8 cellular contexts compared by ENCODE assay signal in genomic region chr20:32357869-32358631, GRCh38. TPM values are rescaled to one million over a fixed set of nuclear protein-coding genes. Genes with fewer than 3 reads are reported as not detected.
A peak's percentile ranks its signal among the peaks of the same experiment; 100 is the strongest.
DNase-seq lines count a peak whose midpoint lies in the region; ATAC-seq and TF ChIP-seq lines count a peak whose summit lies in the region.

Gene ASXL1, plus strand, starts transcription at chr20:32358331. Its CDS starts 445 bp downstream, at chr20:32358776.

- no peaks in the 10 kb centered on the region for H3K27me3 Mint-ChIP-seq in T-helper 2 cell treated with Interferon-gamma antibody and Interleukin-4, amounts not matched to agents 5 μg/mL and 100 μg/mL, for 36 hours (ENCODE audit: low read depth)

- H3K27ac ChIP-seq in ascending aorta (peak within 1 kb of the TSS; percentile 96), right cardiac atrium (ENCODE audit: low read length) (peak within 1 kb of the TSS; percentile 98), vagina (peak within 1 kb of the TSS; percentile 96)

- WGBS in right cardiac atrium: under 1% methylated on average over 81 of the region's 83 CpGs

- H3K4me1 ChIP-seq in ascending aorta (peaks cover 0 to 19% of the 10 kb centered on the region in 2 donors), right cardiac atrium (ENCODE audit: control insufficient read depth, insufficient read depth, low read length) (no peaks in the 10 kb centered on the region), vagina (peaks cover 51% of the 10 kb centered on the region)

- intact Hi-C loops in ascending aorta (cut with DNase I): loop anchor here (1.0 to 2.0 kb wide), 4 partner anchors 81 to 249 kb away; partner anchors contain the start of genes KIF3B, PLAGL2, POFUT1 and TM9SF4
- intact Hi-C loops in right cardiac atrium (cut with DNase I): no loop called here
- intact Hi-C loops in vagina (cut with DNase I): loop anchor here (5.0 kb wide), 1 partner anchor 124 kb away; no protein-coding TSS in a partner anchor

- H3K4me3 ChIP-seq in ascending aorta (peak within 1 kb of the TSS; percentile 70 to 77), right cardiac atrium (ENCODE audit: low read length) (peak within 1 kb of the TSS; percentile 97), vagina (peak within 1 kb of the TSS; percentile 67 to 85)

- H3K27me3 ChIP-seq in ascending aorta: no peaks in the 10 kb centered on the region
- no peaks in the 10 kb centered on the region for H3K27me3 ChIP-seq in right cardiac atrium (ENCODE audit: control insufficient read depth, insufficient read depth)
- H3K27me3 ChIP-seq in vagina: no peaks in the 10 kb centered on the region

- ATAC-seq in GM18499 (IDR thresholded peaks at IDR 0.05; ENCODE audit: insufficient read depth, unreplicated experiment) (peak; percentile 42), HG02943 (IDR thresholded peaks at IDR 0.05; ENCODE audit: low read depth, unreplicated experiment) (peak; percentile 80), right cardiac atrium (peak; percentile 96 to 98)

- H3K9me3 Mint-ChIP-seq in T-helper 2 cell treated with Interferon-gamma antibody and Interleukin-4, amounts not matched to agents 5 μg/mL and 100 μg/mL, for 36 hours: no peaks in the 10 kb centered on the region

- DNase-seq in NCI-H1930 (lab: John Stamatoyannopoulos, UW) (peak; percentile 99), ascending aorta (ENCODE audit: low spot score in 2 of 2) (peak; percentile 84 to 98), right cardiac atrium (peak; percentile 98 to 99 (median 99)), putamen (ENCODE audit: low spot score) (peak; percentile 97), vagina (ENCODE audit: extremely low spot score in 2 of 2) (peak in 1 of 2 donors; percentile 96)
- peak; percentile 96 for DNase-seq in T-helper 2 cell treated with Interferon-gamma antibody and Interleukin-4, amounts not matched to agents 5 μg/mL and 100 μg/mL, for 36 hours (ENCODE audit: low spot score)

- H3K27ac Mint-ChIP-seq in T-helper 2 cell treated with Interferon-gamma antibody and Interleukin-4, amounts not matched to agents 5 μg/mL and 100 μg/mL, for 36 hours: peak within 1 kb of the TSS; percentile 99

- no peak for TF ChIP-seq CTCF in ascending aorta (IDR thresholded peaks at IDR 0.05)
- no peak for TF ChIP-seq CTCF in vagina (IDR thresholded peaks at IDR 0.05)

- no peaks in the 10 kb centered on the region for H3K9me3 ChIP-seq in ascending aorta
- H3K9me3 ChIP-seq in right cardiac atrium (ENCODE audit: control insufficient read depth, low read length): no peaks in the 10 kb centered on the region
- no peaks in the 10 kb centered on the region for H3K9me3 ChIP-seq in vagina

- H3K4me1 Mint-ChIP-seq in T-helper 2 cell treated with Interferon-gamma antibody and Interleukin-4, amounts not matched to agents 5 μg/mL and 100 μg/mL, for 36 hours (ENCODE audit: low read depth): peaks cover 54% of the 10 kb centered on the region

- H3K4me3 Mint-ChIP-seq in T-helper 2 cell treated with Interferon-gamma antibody and Interleukin-4, amounts not matched to agents 5 μg/mL and 100 μg/mL, for 36 hours: peak within 1 kb of the TSS; percentile 98

- H3K36me3 Mint-ChIP-seq in T-helper 2 cell treated with Interferon-gamma antibody and Interleukin-4, amounts not matched to agents 5 μg/mL and 100 μg/mL, for 36 hours (ENCODE audit: low read depth): peaks cover 22% of the 10 kb centered on the region

- H3K36me3 ChIP-seq in ascending aorta (no peaks in the 10 kb centered on the region), vagina (no peaks in the 10 kb centered on the region)

- TF ChIP-seq POLR2A in vagina (IDR thresholded peaks at IDR 0.05): peak in 1 of 2 donors; percentile 58

RNA-seq across cellular contexts. Expression of gene ASXL1, which starts in this region (rescaled TPM):
- total RNA-seq in ascending aorta (37.4 TPM), right cardiac atrium (10 to 100 TPM; 34.1 to 51.3 (median 39.8) TPM), vagina (97.5 TPM)
- 19.1 TPM for polyA plus RNA-seq in right cardiac atrium

Comparison
In these comparisons a context has a peak if more than half of its experiments do, and no peak if none do; other contexts are left out.
1. ATAC-seq: peak in every context shown above with its lines; median percentile 97 in right cardiac atrium; 80 in HG02943; 42 in GM18499.
2. intact Hi-C loops: an anchor here in ascending aorta (1.0 to 2.0 kb wide) and vagina (5.0 kb wide); none called in right cardiac atrium.